Comparison of ENCODE assay signal across 8 cellular contexts in genomic region chr17:68035131-68035522, GRCh38. TPM values are rescaled to one million over a fixed set of nuclear protein-coding genes. Genes with fewer than 3 reads are reported as not detected.
DNase-seq lines count a peak whose midpoint lies in the region; TF ChIP-seq lines count a peak whose summit lies in the region.

No MANE protein-coding gene starts in this region.

- H3K36me3 Mint-ChIP-seq in activated naive CD4-positive, alpha-beta T cell treated with anti-CD3 and anti-CD28 coated beads, Interleukin-2, amount 50 U/mL, for 24 hours = peaks cover 8% of the 10 kb centered on the region

- H3K27me3 Mint-ChIP-seq in activated naive CD4-positive, alpha-beta T cell treated with anti-CD3 and anti-CD28 coated beads, Interleukin-2, amount 50 U/mL, for 24 hours = no peaks in the 10 kb centered on the region

- no peaks in the 10 kb centered on the region for H3K9me2 ChIP-seq in GM23248 (ENCODE audit: insufficient read depth)
- no peaks in the 10 kb centered on the region for H3K9me2 ChIP-seq in Karpas-422 (replicated peaks; ENCODE audit: insufficient read depth, low read length)
- no peaks in the 10 kb centered on the region for H3K9me2 ChIP-seq in SU-DHL-6 (replicated peaks; ENCODE audit: insufficient read depth, low read length)

- peak overlapping the region; percentile 82 for H2AFZ ChIP-seq in GM23248
- H2AFZ ChIP-seq in Karpas-422 (ENCODE audit: low read length) = no peak overlapping the region
- H2AFZ ChIP-seq in SU-DHL-6 (ENCODE audit: low read depth, low read length, severe bottlenecking) = peak overlapping the region; percentile 57

- peaks cover 18% of the 10 kb centered on the region for H3K36me3 ChIP-seq in GM23248 (ENCODE audit: low read depth)
- peaks cover 33% of the 10 kb centered on the region for H3K36me3 ChIP-seq in Karpas-422 (ENCODE audit: insufficient read depth, low read length)
- H3K36me3 ChIP-seq in SU-DHL-6 (ENCODE audit: low read length) = peaks cover 30% of the 10 kb centered on the region

- DNase-seq in DMS 273 treated with DMSO at 0.1 percent for 48 hours (lab: John Stamatoyannopoulos, UW) (peak; percentile 97), GM23248 (peak; percentile 97), Karpas-422 (no peak), iPS-NIHi11 (ENCODE audit: low spot score) (peak; percentile 86), kidney tubule cell (ENCODE audit: low spot score) (no peak)
- DNase-seq in stimulated activated CD4-positive, alpha-beta T cell treated with anti-CD3 and anti-CD28 coated beads, Interleukin-2, amount 100 ng/mL, for 24 hours = peak; percentile 92 to 94

- peak overlapping the region; percentile 86 for H3K4me2 ChIP-seq in GM23248 (ENCODE audit: unreplicated experiment)
- H3K4me2 ChIP-seq in Karpas-422 (ENCODE audit: low read depth, low read length, poor library complexity, severe bottlenecking) = peak overlapping the region; percentile 79
- peak overlapping the region; percentile 100 for H3K4me2 ChIP-seq in SU-DHL-6 (ENCODE audit: low read depth, low read length, poor library complexity, severe bottlenecking)

- in situ Hi-C loops in GM23248 (cut with MboI) = no loop called here

- H3K4me1 Mint-ChIP-seq in activated naive CD4-positive, alpha-beta T cell treated with anti-CD3 and anti-CD28 coated beads, Interleukin-2, amount 50 U/mL, for 24 hours = peaks cover 13% of the 10 kb centered on the region

- WGBS in GM23248 (ENCODE audit: low coverage in 1 of 2, low lambda C conversion rate in 2 of 2, missing lambda C conversion rate in 2 of 2), 2 experiments = 1 to 2% methylated on average over 11 to 24 of the region's 27 CpGs

- no peaks in the 10 kb centered on the region for H3K9me3 Mint-ChIP-seq in activated naive CD4-positive, alpha-beta T cell treated with anti-CD3 and anti-CD28 coated beads, Interleukin-2, amount 50 U/mL, for 24 hours

- H3K4me1 ChIP-seq in GM23248 (ENCODE audit: insufficient read depth) (peaks cover 18% of the 10 kb centered on the region), Karpas-422 (ENCODE audit: low read length) (peaks cover 22% of the 10 kb centered on the region)

- H3K9me3 ChIP-seq in GM23248 (ENCODE audit: low read depth) (no peaks in the 10 kb centered on the region), Karpas-422 (ENCODE audit: low read length) (no peaks in the 10 kb centered on the region), SU-DHL-6 (ENCODE audit: insufficient read depth, low read length) (no peaks in the 10 kb centered on the region)

- H3K79me2 ChIP-seq in GM23248 (ENCODE audit: insufficient read depth) (peaks cover 46% of the 10 kb centered on the region), Karpas-422 (ENCODE audit: low read length) (peaks cover 37% of the 10 kb centered on the region), SU-DHL-6 (ENCODE audit: insufficient read depth, low read length) (peaks cover 38% of the 10 kb centered on the region)

- H3K27ac Mint-ChIP-seq in activated naive CD4-positive, alpha-beta T cell treated with anti-CD3 and anti-CD28 coated beads, Interleukin-2, amount 50 U/mL, for 24 hours = peak overlapping the region; percentile 91

- H3K9ac ChIP-seq in GM23248 (peak overlapping the region; percentile 57), Karpas-422 (ENCODE audit: low read length) (peak overlapping the region; percentile 40; the same call in 1 of the 2 replicates), SU-DHL-6 (ENCODE audit: low read length) (peak overlapping the region; percentile 33)

- H4K20me1 ChIP-seq in GM23248 (ENCODE audit: insufficient read depth) (no peaks in the 10 kb centered on the region), Karpas-422 (ENCODE audit: insufficient read depth, low read depth, low read length) (peaks cover 13% of the 10 kb centered on the region), SU-DHL-6 (ENCODE audit: low read depth, low read length) (peaks cover 11% of the 10 kb centered on the region; the same call in 1 of the 2 replicates)

- no peaks in the 10 kb centered on the region for H3K27me3 ChIP-seq in GM23248 (replicated peaks; ENCODE audit: insufficient read depth)
- H3K27me3 ChIP-seq in Karpas-422 (ENCODE audit: low read length) = no peaks in the 10 kb centered on the region
- no peaks in the 10 kb centered on the region for H3K27me3 ChIP-seq in SU-DHL-6 (ENCODE audit: low read length)

- H3K27ac ChIP-seq in GM23248 (peak overlapping the region; percentile 25; the same call in 1 of the 2 replicates), Karpas-422 (ENCODE audit: low read length) (no peak overlapping the region), SU-DHL-6 (ENCODE audit: low read depth, low read length) (no peak overlapping the region; the same call in 1 of the 2 replicates)

- no peak for TF ChIP-seq CTCF in SU-DHL-6 (IDR thresholded peaks at IDR 0.05; ENCODE audit: insufficient read depth, low read length, poor library complexity, severe bottlenecking)

- H3F3A ChIP-seq in GM23248 (ENCODE audit: insufficient read depth) (peaks cover 2% of the 10 kb centered on the region; the same call in 1 of the 2 replicates), SU-DHL-6 (ENCODE audit: insufficient read depth) (peaks cover 13% of the 10 kb centered on the region)

- peak overlapping the region; percentile 59 for H3K4me3 ChIP-seq in GM23248
- H3K4me3 ChIP-seq in Karpas-422 (ENCODE audit: low read length) = peak overlapping the region; percentile 39; the same call in 1 of the 2 replicates
- peak overlapping the region; percentile 52 for H3K4me3 ChIP-seq in SU-DHL-6 (ENCODE audit: insufficient read depth, low read length, poor library complexity, severe bottlenecking)

- H3K4me3 Mint-ChIP-seq in activated naive CD4-positive, alpha-beta T cell treated with anti-CD3 and anti-CD28 coated beads, Interleukin-2, amount 50 U/mL, for 24 hours = peak overlapping the region; percentile 92

RNA-seq across cellular contexts. Expression of gene KPNA2, which starts 0.4 kb away (rescaled TPM):
- total RNA-seq in GM23248 (2014; rRNA removed; shearing (Covaris generic)) = 98.2 and 108 TPM in 2 replicates
- 153 and 159 TPM in 2 replicates for polyA plus RNA-seq in GM23248 (2016; fragmentation: Nextera tagmentation; extraction: Ambion mirVana)
- 144 and 170 TPM in 2 replicates for total RNA-seq in Karpas-422 (2014; rRNA removed; shearing (Covaris generic); ENCODE audit: low replicate concordance)

RNA-seq across cellular contexts. Expression of gene C17orf58, which starts 38.9 kb away (rescaled TPM):
- total RNA-seq in GM23248 (2014; rRNA removed; shearing (Covaris generic)) = 8.0 and 14.3 TPM in 2 replicates
- 12.0 and 12.8 TPM in 2 replicates for polyA plus RNA-seq in GM23248 (2016; fragmentation: Nextera tagmentation; extraction: Ambion mirVana)
- 51.0 and 52.9 TPM in 2 replicates for total RNA-seq in Karpas-422 (2014; rRNA removed; shearing (Covaris generic); ENCODE audit: low replicate concordance)

Comparison
In these comparisons a context has a peak if more than half of its experiments do, and no peak if none do; other contexts are left out.
1. DNase-seq: peak in DMS 273 treated with DMSO at 0.1 percent for 48 hours (single experiment), GM23248 (single experiment), iPS-NIHi11 (single experiment) and stimulated activated CD4-positive, alpha-beta T cell treated with anti-CD3 and anti-CD28 coated beads, Interleukin-2, amount 100 ng/mL, for 24 hours (2 of 2); none in Karpas-422 (single experiment) and kidney tubule cell (single experiment).
2. Peak in every context shown above with its lines, with median percentiles within 50 percentile points of each other: H3K4me2 ChIP-seq, H3K4me3 ChIP-seq and H3K9ac ChIP-seq.